Comparison of ENCODE assay signal across 30 cellular contexts in the genomic region with DNA sequence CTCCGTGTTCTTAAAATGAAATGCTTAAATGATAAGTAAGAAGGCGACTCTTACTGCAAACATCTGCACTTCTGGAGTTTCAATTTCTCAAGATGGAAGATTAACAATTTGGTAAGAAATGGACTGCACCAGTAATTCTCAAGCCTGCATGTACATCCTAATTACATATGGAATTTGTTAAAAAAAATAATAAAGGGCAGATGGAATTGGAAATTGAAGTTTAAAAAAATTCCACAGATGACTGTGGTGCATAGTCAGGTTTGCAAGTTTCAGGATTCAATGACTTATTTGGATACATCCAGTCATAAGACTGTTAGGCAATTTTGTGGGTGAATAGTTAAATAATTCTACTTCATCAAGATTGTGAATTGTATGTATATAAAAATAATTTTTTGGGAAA.
A peak's percentile ranks its signal among the peaks of the same experiment; 100 is the strongest.
DNase-seq lines count a peak whose midpoint lies in the region; ATAC-seq and TF ChIP-seq lines count a peak whose summit lies in the region.
"Had no signal": no experiment of that assay in that cellular context is flagged by ENCODE, and none has a peak within 500 bp of the region (broad histone marks: within the 10 kb centered on the region; RNA-seq: fewer than 3 reads in every experiment).

No MANE protein-coding gene starts in this region.

- TF ChIP-seq CTCF in fibroblast of mammary gland (conservative IDR thresholded peaks at IDR 0.05; ENCODE audit: control insufficient read depth, insufficient read depth, low read depth, low read length) = no peak
- no peak for TF ChIP-seq CTCF in endothelial cell (IDR thresholded peaks at IDR 0.05; ENCODE audit: unreplicated experiment)

- no peaks in the 10 kb centered on the region for H3K36me3 Mint-ChIP-seq in endothelial cell (ENCODE audit: low read depth, unreplicated experiment)
- H3K36me3 Mint-ChIP-seq: activated naive CD4-positive, alpha-beta T cell treated with anti-CD3 and anti-CD28 coated beads, Interleukin-2, amount 50 U/mL, for 72 hours had no signal

- H3K4me3 ChIP-seq in fibroblast of mammary gland (ENCODE audit: control insufficient read depth, low read depth, low read length) (no peak overlapping the region), skeletal muscle cell (ENCODE audit: low read depth, low read length) (no peak overlapping the region)
- H3K4me3 ChIP-seq: esophagus muscularis mucosa, left lung, right lobe of liver, transverse colon had no signal

- H3K27me3 Mint-ChIP-seq in endothelial cell (ENCODE audit: unreplicated experiment) = no peaks in the 10 kb centered on the region
- H3K27me3 Mint-ChIP-seq: activated CD4-positive, alpha-beta T cell treated with anti-CD3 and anti-CD28 coated beads, Interleukin-2, amount 10 ng/mL, durations not matched to agents 24 days and 14 days; central memory CD8-positive, alpha-beta T cell had no signal

- H3K4me1 Mint-ChIP-seq in endothelial cell (ENCODE audit: unreplicated experiment) = peaks cover 5% of the 10 kb centered on the region
- H3K4me1 Mint-ChIP-seq: activated CD4-positive, alpha-beta T cell treated with anti-CD3 and anti-CD28 coated beads, Interleukin-2, amount 10 ng/mL, durations not matched to agents 24 days and 14 days; central memory CD8-positive, alpha-beta T cell; endodermal cell; neural crest cell had no signal

- H3K9me3 Mint-ChIP-seq in endothelial cell (ENCODE audit: unreplicated experiment) = no peaks in the 10 kb centered on the region
- H3K9me3 Mint-ChIP-seq: activated CD4-positive, alpha-beta T cell treated with anti-CD3 and anti-CD28 coated beads, Interleukin-2, amount 10 ng/mL, durations not matched to agents 24 days and 14 days; central memory CD8-positive, alpha-beta T cell had no signal

- no peak overlapping the region for H3K27ac Mint-ChIP-seq in endothelial cell (ENCODE audit: unreplicated experiment)
- H3K27ac Mint-ChIP-seq: activated CD4-positive, alpha-beta T cell treated with anti-CD3 and anti-CD28 coated beads, Interleukin-2, amount 10 ng/mL, durations not matched to agents 24 days and 14 days; activated naive CD4-positive, alpha-beta T cell treated with anti-CD3 and anti-CD28 coated beads, Interleukin-2, amount 50 U/mL, for 72 hours; endodermal cell had no signal

- no peak overlapping the region for H3K4me3 Mint-ChIP-seq in endothelial cell (ENCODE audit: unreplicated experiment)
- H3K4me3 Mint-ChIP-seq: activated CD4-positive, alpha-beta T cell treated with anti-CD3 and anti-CD28 coated beads, Interleukin-2, amount 10 ng/mL, durations not matched to agents 24 days and 14 days; central memory CD8-positive, alpha-beta T cell; endodermal cell; neural crest cell had no signal

- DNase-seq in EL (peak; percentile 66), amniotic stem cell (lab: John Stamatoyannopoulos, UW) (peak; percentile 10), fibroblast of mammary gland (ENCODE audit: low read depth) (peak; percentile 91), skeletal muscle cell (ENCODE audit: low read depth) (peak; percentile 21), endothelial cell (ENCODE audit: low spot score) (no peak)
- no peak for DNase-seq in central memory CD4-positive, alpha-beta T cell
- DNase-seq: activated CD4-positive, alpha-beta T cell treated with anti-CD3 and anti-CD28 coated beads, Interleukin-2, amount 10 ng/mL, durations not matched to agents 24 days and 14 days; aorta; COR-L47; dermis blood vessel endothelial cell; endodermal cell; H7; Karpas-422; left lung; NCI-H1417 treated with DMSO at 0.1 percent for 48 hours; NCI-H2029 treated with DMSO at 0.1 percent for 48 hours; NCI-H69; PC-3; right lobe of liver; stimulated activated CD4-positive, alpha-beta T cell treated with anti-CD3 and anti-CD28 coated beads, Interleukin-4, amount 100 ng/mL, for 1 hour; transverse colon; WERI-Rb-1 had no signal

- no peak for ATAC-seq in HG03378 (IDR thresholded peaks at IDR 0.05; ENCODE audit: unreplicated experiment)
- ATAC-seq in GM18858 (IDR thresholded peaks at IDR 0.05; ENCODE audit: unreplicated experiment) = no peak
- ATAC-seq: activated naive CD4-positive, alpha-beta T cell treated with anti-CD3 and anti-CD28 coated beads, Interleukin-2, amount 50 U/mL, for 72 hours; HepG2; left lung; PC-3; right lobe of liver; Right ventricle myocardium inferior had no signal

Comparison
In these comparisons a context has a peak if more than half of its experiments do, and no peak if none do; other contexts are left out.
1. DNase-seq: peak in EL (single experiment), amniotic stem cell (single experiment), fibroblast of mammary gland (single experiment) and skeletal muscle cell (single experiment); none in central memory CD4-positive, alpha-beta T cell (single experiment) and endothelial cell (single experiment).